ENCODE assay signal across 17 cellular contexts in genomic region chr15:35437157-35437556, GRCh38.
DNase-seq lines count a peak whose midpoint lies in the region; ATAC-seq and TF ChIP-seq lines count a peak whose summit lies in the region.
"Had no signal": no experiment of that assay in that cellular context is flagged by ENCODE, and none has a peak within 500 bp of the region (broad histone marks: within the 10 kb centered on the region; RNA-seq: fewer than 3 reads in every experiment).

No MANE protein-coding gene starts in this region.

- CTCF ChIA-PET in A673 (lab: Charles Lee) (no interaction called here), WTC11 (lab: Charles Lee) (interaction anchor here (1.3 to 2.6 kb wide), 6 partner anchors 9 to 457 kb away, joined by 3 to 36 read pairs (median 6); no protein-coding TSS in a partner anchor)

- WGBS in GM23248 (ENCODE audit: low coverage in 1 of 2, low lambda C conversion rate in 2 of 2, missing lambda C conversion rate in 2 of 2), 2 experiments, result 96% methylated on average over 5 of the region's 5 CpGs

- H3K9me2 ChIP-seq in GM23248 (ENCODE audit: insufficient read depth), result no peaks in the 10 kb centered on the region

- H3K36me3 ChIP-seq in A673 (ENCODE audit: insufficient read depth, low read length, poor library complexity, severe bottlenecking), result no peaks in the 10 kb centered on the region
- H3K36me3 ChIP-seq in GM23248 (ENCODE audit: low read depth), result no peaks in the 10 kb centered on the region
- H3K36me3 ChIP-seq in MG63, result no peaks in the 10 kb centered on the region
- H3K36me3 ChIP-seq: prostate gland, suprapubic skin had no signal

- BruUV-seq in A673 (replicated peaks; lab: Mats Ljungman, UMichigan), result no TSS peak

- H2AFZ ChIP-seq in GM23248, result no peak overlapping the region

- 0 out of 2 replicates have a peak, but pooled peaks cover 9% of the 10 kb centered on the region for H3F3A ChIP-seq in GM23248 (ENCODE audit: insufficient read depth)

- peaks cover 32% of the 10 kb centered on the region for H3K4me1 Mint-ChIP-seq in WTC11
- peaks cover 6% of the 10 kb centered on the region for H3K4me1 Mint-ChIP-seq in stimulated activated memory B cell treated with anti-CD40 and anti-IgM and Interleukin-4, amounts not matched to agents 10 μg/mL and 1 μg/mL and 100 μg/mL, for 72 hours
- H3K4me1 Mint-ChIP-seq: activated CD4-positive, alpha-beta T cell treated with anti-CD3 and anti-CD28 coated beads, Interleukin-2, amount 10 ng/mL, durations not matched to agents 7 days and 5 days had no signal

- TF ChIP-seq CTCF in A673 (conservative IDR thresholded peaks at IDR 0.05; ENCODE audit: low read depth, low read length), result peak; percentile 27; the same call in 1 of the 2 replicates
- no peak for TF ChIP-seq CTCF in WTC11 (IDR thresholded peaks at IDR 0.05)
- peak; percentile 31 for TF ChIP-seq CTCF in foreskin fibroblast (IDR thresholded peaks at IDR 0.05; ENCODE audit: low read depth, low read length)

- H3K4me3 Mint-ChIP-seq in WTC11, result no peak overlapping the region
- no peak overlapping the region for H3K4me3 Mint-ChIP-seq in stimulated activated memory B cell treated with anti-CD40 and anti-IgM and Interleukin-4, amounts not matched to agents 10 μg/mL and 1 μg/mL and 100 μg/mL, for 72 hours
- H3K4me3 Mint-ChIP-seq: activated CD4-positive, alpha-beta T cell treated with anti-CD3 and anti-CD28 coated beads, Interleukin-2, amount 10 ng/mL, durations not matched to agents 7 days and 5 days had no signal

- H3K9me3 ChIP-seq in A673 (ENCODE audit: low read depth, low read length, poor library complexity, severe bottlenecking) (no peaks in the 10 kb centered on the region), GM23248 (ENCODE audit: low read depth) (no peaks in the 10 kb centered on the region), MG63 (no peaks in the 10 kb centered on the region)
- H3K9me3 ChIP-seq: prostate gland, suprapubic skin had no signal

- in situ Hi-C loops in GM23248 (cut with MboI), result no loop called here

- DNase-seq in A673 (ENCODE audit: low spot score), result peak; percentile 16
- DNase-seq in GM23248, result peak; percentile 27
- no peak for DNase-seq in WTC11 (ENCODE audit: low spot score)
- DNase-seq in foreskin fibroblast, result peak in 1 of 2 donors; percentile 36
- no peak for DNase-seq in MG63
- no peak for DNase-seq in epidermal melanocyte (ENCODE audit: insufficient read length, low spot score)
- DNase-seq: activated CD4-positive, alpha-beta T cell treated with anti-CD3 and anti-CD28 coated beads, Interleukin-2, amount 10 ng/mL, durations not matched to agents 7 days and 5 days; Karpas-422; NCI-H1694 treated with DMSO at 0.1 percent for 48 hours; NCI-H510A treated with DMSO at 0.1 percent for 48 hours; stimulated activated CD4-positive, alpha-beta T cell treated with anti-CD3 and anti-CD28 coated beads, Interleukin-15, amount 100 ng/mL, for 24 hours; T-helper 2 cell had no signal

- H3K4me3 ChIP-seq in A673 (ENCODE audit: low read depth, low read length, poor library complexity, severe bottlenecking) (no peak overlapping the region), GM23248 (no peak overlapping the region), foreskin fibroblast (ENCODE audit: low read depth in 1 of 2, low read length in 2 of 2) (no peak overlapping the region), MG63 (no peak overlapping the region)
- H3K4me3 ChIP-seq: prostate gland, suprapubic skin had no signal

- H3K27ac ChIP-seq in A673 (ENCODE audit: low read depth, low read length, poor library complexity, severe bottlenecking) (no peak overlapping the region), GM23248 (no peak overlapping the region)
- H3K27ac ChIP-seq: prostate gland, RWPE1, suprapubic skin had no signal

- H3K4me1 ChIP-seq in A673 (ENCODE audit: insufficient read depth, low read length, poor library complexity, severe bottlenecking) (no peaks in the 10 kb centered on the region), GM23248 (ENCODE audit: insufficient read depth) (peaks cover 19% of the 10 kb centered on the region)
- H3K4me1 ChIP-seq: prostate gland, suprapubic skin had no signal

- no peaks in the 10 kb centered on the region for H3K79me2 ChIP-seq in GM23248 (ENCODE audit: insufficient read depth)

- H3K4me2 ChIP-seq in GM23248 (ENCODE audit: unreplicated experiment), result no peak overlapping the region

- POLR2A ChIA-PET in A673 (lab: Charles Lee; ENCODE audit: low non-redundant PET), result interaction anchor here (0.6 kb wide), 1 partner anchor 43 kb away, joined by 3 read pairs; no protein-coding TSS in a partner anchor
- POLR2A ChIA-PET in WTC11 (lab: Charles Lee), result no interaction called here

- ATAC-seq in WTC11, result peak; percentile 77
- ATAC-seq in HG02981 (IDR thresholded peaks at IDR 0.05; ENCODE audit: unreplicated experiment), result no peak
- ATAC-seq in stimulated activated memory B cell treated with anti-CD40 and anti-IgM and Interleukin-4, amounts not matched to agents 10 μg/mL and 1 μg/mL and 100 μg/mL, for 72 hours, result no peak

- H3K27me3 Mint-ChIP-seq in WTC11 (ENCODE audit: low read depth), result no peaks in the 10 kb centered on the region
- no peaks in the 10 kb centered on the region for H3K27me3 Mint-ChIP-seq in stimulated activated memory B cell treated with anti-CD40 and anti-IgM and Interleukin-4, amounts not matched to agents 10 μg/mL and 1 μg/mL and 100 μg/mL, for 72 hours
- H3K27me3 Mint-ChIP-seq: activated CD4-positive, alpha-beta T cell treated with anti-CD3 and anti-CD28 coated beads, Interleukin-2, amount 10 ng/mL, durations not matched to agents 7 days and 5 days had no signal

- no peaks in the 10 kb centered on the region for H3K27me3 ChIP-seq in A673 (replicated peaks; ENCODE audit: insufficient read depth, low read depth, low read length, poor library complexity)
- H3K27me3 ChIP-seq in GM23248 (replicated peaks; ENCODE audit: insufficient read depth), result no peaks in the 10 kb centered on the region
- H3K27me3 ChIP-seq in MG63, result no peaks in the 10 kb centered on the region
- H3K27me3 ChIP-seq: suprapubic skin had no signal

- H3K9me3 Mint-ChIP-seq in WTC11, result peaks cover 28% of the 10 kb centered on the region
- H3K9me3 Mint-ChIP-seq in stimulated activated memory B cell treated with anti-CD40 and anti-IgM and Interleukin-4, amounts not matched to agents 10 μg/mL and 1 μg/mL and 100 μg/mL, for 72 hours, result peaks cover 4% of the 10 kb centered on the region
- H3K9me3 Mint-ChIP-seq: activated CD4-positive, alpha-beta T cell treated with anti-CD3 and anti-CD28 coated beads, Interleukin-2, amount 10 ng/mL, durations not matched to agents 7 days and 5 days had no signal

- peak overlapping the region; percentile 66; the same call in 1 of the 2 replicates for H3K27ac Mint-ChIP-seq in WTC11
- H3K27ac Mint-ChIP-seq in stimulated activated memory B cell treated with anti-CD40 and anti-IgM and Interleukin-4, amounts not matched to agents 10 μg/mL and 1 μg/mL and 100 μg/mL, for 72 hours, result no peak overlapping the region
- H3K27ac Mint-ChIP-seq: activated CD4-positive, alpha-beta T cell treated with anti-CD3 and anti-CD28 coated beads, Interleukin-2, amount 10 ng/mL, durations not matched to agents 7 days and 5 days had no signal

- H4K20me1 ChIP-seq in GM23248 (ENCODE audit: insufficient read depth), result no peaks in the 10 kb centered on the region

- intact Hi-C loops in A673 (cut with micrococcal nuclease; ENCODE audit: unreplicated experiment), result loop anchor here (10.0 kb wide), 1 partner anchor 62 kb away; no protein-coding TSS in a partner anchor

- no peak overlapping the region for H3K9ac ChIP-seq in GM23248

- H3K36me3 Mint-ChIP-seq in WTC11, result peaks cover 31% of the 10 kb centered on the region
- H3K36me3 Mint-ChIP-seq in stimulated activated memory B cell treated with anti-CD40 and anti-IgM and Interleukin-4, amounts not matched to agents 10 μg/mL and 1 μg/mL and 100 μg/mL, for 72 hours, result peaks cover 54% of the 10 kb centered on the region

TF ChIP-seq in WTC11, 78 proteins besides CTCF, POLR2A, EP300 and RAD21:
- TF ChIP-seq MLX (CRISPR knock-in tag; IDR thresholded peaks at IDR 0.05) (no peak), GTF2I (CRISPR knock-in tag; conservative IDR thresholded peaks at IDR 0.05) (no peak)
- TF ChIP-seq, protein P1, sequence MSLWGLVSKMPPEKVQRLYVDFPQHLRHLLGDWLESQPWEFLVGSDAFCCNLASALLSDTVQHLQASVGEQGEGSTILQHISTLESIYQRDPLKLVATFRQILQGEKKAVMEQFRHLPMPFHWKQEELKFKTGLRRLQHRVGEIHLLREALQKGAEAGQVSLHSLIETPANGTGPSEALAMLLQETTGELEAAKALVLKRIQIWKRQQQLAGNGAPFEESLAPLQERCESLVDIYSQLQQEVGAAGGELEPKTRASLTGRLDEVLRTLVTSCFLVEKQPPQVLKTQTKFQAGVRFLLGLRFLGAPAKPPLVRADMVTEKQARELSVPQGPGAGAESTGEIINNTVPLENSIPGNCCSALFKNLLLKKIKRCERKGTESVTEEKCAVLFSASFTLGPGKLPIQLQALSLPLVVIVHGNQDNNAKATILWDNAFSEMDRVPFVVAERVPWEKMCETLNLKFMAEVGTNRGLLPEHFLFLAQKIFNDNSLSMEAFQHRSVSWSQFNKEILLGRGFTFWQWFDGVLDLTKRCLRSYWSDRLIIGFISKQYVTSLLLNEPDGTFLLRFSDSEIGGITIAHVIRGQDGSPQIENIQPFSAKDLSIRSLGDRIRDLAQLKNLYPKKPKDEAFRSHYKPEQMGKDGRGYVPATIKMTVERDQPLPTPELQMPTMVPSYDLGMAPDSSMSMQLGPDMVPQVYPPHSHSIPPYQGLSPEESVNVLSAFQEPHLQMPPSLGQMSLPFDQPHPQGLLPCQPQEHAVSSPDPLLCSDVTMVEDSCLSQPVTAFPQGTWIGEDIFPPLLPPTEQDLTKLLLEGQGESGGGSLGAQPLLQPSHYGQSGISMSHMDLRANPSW (CRISPR knock-in tag; conservative IDR thresholded peaks at IDR 0.05; ENCODE audit: low read depth), result no peak

Comparison
In these comparisons a context has a peak if more than half of its experiments do, and no peak if none do; other contexts are left out.
1. DNase-seq: peak in A673 (single experiment) and GM23248 (single experiment); none in WTC11 (single experiment), MG63 (single experiment) and epidermal melanocyte (single experiment).